Comparison of ENCODE assay signal across 30 cellular contexts in the genomic region with DNA sequence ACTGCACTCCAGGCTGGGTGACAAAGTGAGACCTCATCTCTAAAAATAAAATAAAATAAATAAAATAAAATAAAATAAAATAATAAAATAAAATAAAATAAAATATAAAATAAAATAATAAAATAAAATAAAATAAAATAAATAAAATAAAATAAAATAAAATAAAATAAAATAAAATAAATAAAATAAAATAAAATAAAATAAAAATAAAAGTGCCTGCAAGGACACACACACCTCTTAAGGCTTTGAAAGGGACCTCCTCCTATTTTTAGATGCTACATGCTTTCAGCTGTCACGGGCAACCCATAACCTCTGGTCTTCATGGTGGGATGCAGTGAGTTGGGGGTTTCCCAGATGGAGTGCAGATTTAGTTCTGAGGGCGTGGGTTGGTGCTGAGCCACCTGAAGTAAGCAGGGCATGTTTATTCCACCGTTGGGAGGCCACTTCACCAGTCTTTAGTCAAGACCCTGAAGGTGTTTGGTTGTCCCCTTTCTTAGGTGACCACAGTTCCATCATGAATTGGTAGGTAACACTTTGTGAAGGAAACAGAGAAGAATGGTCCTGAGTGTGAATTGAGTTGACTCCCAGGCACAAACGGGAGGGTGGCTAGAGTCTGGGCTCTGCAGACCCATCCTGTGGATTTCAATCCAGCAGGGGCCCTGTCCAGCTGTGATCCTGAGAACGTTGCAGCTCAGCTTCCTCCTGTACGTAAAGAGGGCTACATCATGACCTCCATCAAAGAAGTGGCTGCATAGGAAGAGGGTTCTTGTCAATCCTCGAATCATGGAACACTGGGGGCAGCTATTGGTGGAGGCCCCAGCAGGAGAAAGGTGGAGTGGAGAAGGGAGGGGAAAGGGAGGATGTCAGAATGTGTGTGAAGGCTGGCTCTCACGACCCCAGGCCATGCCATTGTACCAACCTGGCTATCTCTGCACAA.
"Had no signal": no experiment of that assay in that cellular context is flagged by ENCODE, and none has a peak within 500 bp of the region (broad histone marks: within the 10 kb centered on the region; RNA-seq: fewer than 3 reads in every experiment).

No MANE protein-coding gene starts in this region.

- DNase-seq: dermis blood vessel endothelial cell; effector memory CD4-positive, alpha-beta T cell; esophagus squamous epithelium; foreskin melanocyte; hypothalamus; immature natural killer cell; mucosa of descending colon; naive B cell; stimulated activated CD4-positive, alpha-beta T cell treated with anti-CD3 and anti-CD28 coated beads, Interleukin-12 subunit alpha, Interleukin-12 subunit beta, amount 100 ng/mL, for 4 hours; stimulated activated CD4-positive, alpha-beta T cell treated with anti-CD3 and anti-CD28 coated beads, Interleukin-1b, Interleukin-23, amount 100 ng/mL, for 48 hours; stimulated activated CD4-positive, alpha-beta T cell treated with anti-CD3 and anti-CD28 coated beads, Interleukin-4, amount 100 ng/mL, for 24 hours; stimulated activated naive CD8-positive, alpha-beta T cell treated with anti-CD3 and anti-CD28 coated beads, Interleukin-15, Interleukin-2, amounts not matched to agents 100 U/mL and 50 U/mL, for 24 hours; substantia nigra; testis; tibial artery had no signal

- H3K27ac Mint-ChIP-seq: immature natural killer cell; memory B cell; mesothelial cell of epicardium; natural killer cell treated with Interleukin-12 subunit alpha and Interleukin-12 subunit beta and Interleukin-15 and Interleukin-18, amount 100 ng/mL, for 72 hours; progenitor cell of endocrine pancreas; stimulated activated memory B cell treated with anti-CD40 and anti-IgM and Interleukin-4, amounts not matched to agents 10 μg/mL and 1 μg/mL and 100 μg/mL, for 72 hours; type B pancreatic cell had no signal

- H3K27me3 Mint-ChIP-seq: memory B cell; naive B cell; natural killer cell treated with Interleukin-12 subunit alpha and Interleukin-12 subunit beta and Interleukin-15 and Interleukin-18, amount 100 ng/mL, for 72 hours; stimulated activated memory B cell treated with anti-CD40 and anti-IgM and Interleukin-4, amounts not matched to agents 10 μg/mL and 1 μg/mL and 100 μg/mL, for 72 hours had no signal

- H3K4me1 Mint-ChIP-seq: immature natural killer cell; memory B cell; mesothelial cell of epicardium; naive B cell; neural crest cell; stimulated activated memory B cell treated with anti-CD40 and anti-IgM and Interleukin-4, amounts not matched to agents 10 μg/mL and 1 μg/mL and 100 μg/mL, for 72 hours had no signal

- H3K9me3 Mint-ChIP-seq: mesothelial cell of epicardium; natural killer cell treated with Interleukin-12 subunit alpha and Interleukin-12 subunit beta and Interleukin-15 and Interleukin-18, amount 100 ng/mL, for 72 hours; type B pancreatic cell had no signal

- ATAC-seq: mucosa of descending colon; natural killer cell treated with Interleukin-12 subunit alpha and Interleukin-12 subunit beta and Interleukin-15 and Interleukin-18, amount 100 ng/mL, for 72 hours; sciatic nerve; stimulated activated memory B cell treated with anti-CD40 and anti-IgM and Interleukin-4, amounts not matched to agents 10 μg/mL and 1 μg/mL and 100 μg/mL, for 72 hours; stimulated activated naive CD8-positive, alpha-beta T cell treated with anti-CD3 and anti-CD28 coated beads, Interleukin-15, Interleukin-2, amounts not matched to agents 100 U/mL and 50 U/mL, for 24 hours had no signal

- H3K36me3 Mint-ChIP-seq: immature natural killer cell; memory B cell; mesothelial cell of epicardium; naive B cell; natural killer cell treated with Interleukin-12 subunit alpha and Interleukin-12 subunit beta and Interleukin-15 and Interleukin-18, amount 100 ng/mL, for 72 hours; stimulated activated memory B cell treated with anti-CD40 and anti-IgM and Interleukin-4, amounts not matched to agents 10 μg/mL and 1 μg/mL and 100 μg/mL, for 72 hours; type B pancreatic cell had no signal

- H3K27ac ChIP-seq: coronary artery, esophagus squamous epithelium, neutrophil, parathyroid adenoma, testis, tibial artery had no signal

- H3K4me3 ChIP-seq: coronary artery, esophagus squamous epithelium, lung, mucosa of descending colon, smooth muscle cell, testis, tibial artery had no signal

- FAIRE-seq: endothelial cell of umbilical vein, keratinocyte had no signal

- H3K4me1 ChIP-seq: esophagus squamous epithelium, parathyroid adenoma, testis, tibial artery had no signal

- H3K36me3 ChIP-seq: esophagus squamous epithelium, neutrophil, tibial artery had no signal

- H3K4me3 Mint-ChIP-seq: immature natural killer cell; memory B cell; mesothelial cell of epicardium; naive B cell; natural killer cell treated with Interleukin-12 subunit alpha and Interleukin-12 subunit beta and Interleukin-15 and Interleukin-18, amount 100 ng/mL, for 72 hours; neural crest cell; stimulated activated memory B cell treated with anti-CD40 and anti-IgM and Interleukin-4, amounts not matched to agents 10 μg/mL and 1 μg/mL and 100 μg/mL, for 72 hours; type B pancreatic cell had no signal

- H3K9me3 ChIP-seq: esophagus squamous epithelium, mucosa of descending colon, neutrophil, testis, tibial artery had no signal

- H3K27me3 ChIP-seq: esophagus squamous epithelium, neutrophil, testis, tibial artery had no signal
